16 cellular contexts compared by ENCODE assay signal in genomic region chr2:100625731-100626130, GRCh38.
DNase-seq lines count a peak whose midpoint lies in the region; ATAC-seq and TF ChIP-seq lines count a peak whose summit lies in the region.
"Had no signal": no experiment of that assay in that cellular context is flagged by ENCODE, and none has a peak within 500 bp of the region (broad histone marks: within the 10 kb centered on the region; RNA-seq: fewer than 3 reads in every experiment).

No MANE protein-coding gene starts in this region.

- no peak overlapping the region for H3K27ac Mint-ChIP-seq in activated CD8-positive, alpha-beta memory T cell treated with anti-CD3 and anti-CD28 coated beads, Interleukin-2, amount 10 ng/mL, durations not matched to agents 7 days and 5 days

- no peak for ATAC-seq in activated CD8-positive, alpha-beta memory T cell treated with anti-CD3 and anti-CD28 coated beads, Interleukin-2, amount 10 ng/mL, durations not matched to agents 7 days and 5 days
- ATAC-seq in GM19395 (IDR thresholded peaks at IDR 0.05; ENCODE audit: unreplicated experiment) (no peak), HG03135 (IDR thresholded peaks at IDR 0.05; ENCODE audit: unreplicated experiment) (no peak)
- ATAC-seq: PC-3 had no signal

- TF ChIP-seq CTCF in fibroblast of mammary gland (conservative IDR thresholded peaks at IDR 0.05; ENCODE audit: control insufficient read depth, insufficient read depth, low read depth, low read length) = no peak

- H3K27me3 Mint-ChIP-seq in activated CD8-positive, alpha-beta memory T cell treated with anti-CD3 and anti-CD28 coated beads, Interleukin-2, amount 10 ng/mL, durations not matched to agents 7 days and 5 days = peaks cover 9% of the 10 kb centered on the region

- H3K9me3 Mint-ChIP-seq in activated CD8-positive, alpha-beta memory T cell treated with anti-CD3 and anti-CD28 coated beads, Interleukin-2, amount 10 ng/mL, durations not matched to agents 7 days and 5 days (ENCODE audit: low read depth) = no peaks in the 10 kb centered on the region

- no peak overlapping the region for H3K4me3 ChIP-seq in fibroblast of mammary gland (ENCODE audit: control insufficient read depth, low read depth, low read length)

- no peaks in the 10 kb centered on the region for H3K36me3 Mint-ChIP-seq in activated CD8-positive, alpha-beta memory T cell treated with anti-CD3 and anti-CD28 coated beads, Interleukin-2, amount 10 ng/mL, durations not matched to agents 7 days and 5 days

- peak; percentile 6 for DNase-seq in DMS 273 (lab: John Stamatoyannopoulos, UW; ENCODE audit: unreplicated experiment)
- no peak for DNase-seq in DMS 273 treated with DMSO at 0.1 percent for 48 hours (lab: John Stamatoyannopoulos, UW)
- peak; percentile 7 for DNase-seq in activated CD8-positive, alpha-beta memory T cell treated with anti-CD3 and anti-CD28 coated beads, Interleukin-2, amount 50 U/mL, for 48 hours
- DNase-seq in activated CD8-positive, alpha-beta memory T cell treated with anti-CD3 and anti-CD28 coated beads, Interleukin-2, amount 10 ng/mL, durations not matched to agents 7 days and 5 days = no peak
- peak; percentile 15 for DNase-seq in fibroblast of mammary gland (ENCODE audit: low read depth)
- DNase-seq in NCI-H1092 (lab: John Stamatoyannopoulos, UW) = no peak
- DNase-seq: DMS153, NCI-H1436 treated with DMSO at 0.1 percent for 48 hours, NCI-H2029, NCI-H510A, NCI-H82, PC-3, RPMI8226, SHP77 treated with DMSO at 0.1 percent for 48 hours had no signal

- CTCF ChIA-PET in activated CD8-positive, alpha-beta memory T cell treated with anti-CD3 and anti-CD28 coated beads, Interleukin-2, amount 10 ng/mL, durations not matched to agents 7 days and 5 days (lab: Charles Lee) = interaction anchor here (1.4 kb wide), 1 partner anchor 18 kb away, joined by 3 read pairs; no protein-coding TSS in a partner anchor

- H3K4me1 Mint-ChIP-seq in activated CD8-positive, alpha-beta memory T cell treated with anti-CD3 and anti-CD28 coated beads, Interleukin-2, amount 10 ng/mL, durations not matched to agents 7 days and 5 days = peaks cover 15% of the 10 kb centered on the region

- H3K4me3 Mint-ChIP-seq in activated CD8-positive, alpha-beta memory T cell treated with anti-CD3 and anti-CD28 coated beads, Interleukin-2, amount 10 ng/mL, durations not matched to agents 7 days and 5 days = no peak overlapping the region

Comparison
In these comparisons a context has a peak if more than half of its experiments do, and no peak if none do; other contexts are left out.
1. DNase-seq: peak in DMS 273 (single experiment), activated CD8-positive, alpha-beta memory T cell treated with anti-CD3 and anti-CD28 coated beads, Interleukin-2, amount 50 U/mL, for 48 hours (single experiment) and fibroblast of mammary gland (single experiment); none in DMS 273 treated with DMSO at 0.1 percent for 48 hours (single experiment), activated CD8-positive, alpha-beta memory T cell treated with anti-CD3 and anti-CD28 coated beads, Interleukin-2, amount 10 ng/mL, durations not matched to agents 7 days and 5 days (single experiment) and NCI-H1092 (single experiment).